8 cellular contexts compared by ENCODE assay signal in the genomic region with DNA sequence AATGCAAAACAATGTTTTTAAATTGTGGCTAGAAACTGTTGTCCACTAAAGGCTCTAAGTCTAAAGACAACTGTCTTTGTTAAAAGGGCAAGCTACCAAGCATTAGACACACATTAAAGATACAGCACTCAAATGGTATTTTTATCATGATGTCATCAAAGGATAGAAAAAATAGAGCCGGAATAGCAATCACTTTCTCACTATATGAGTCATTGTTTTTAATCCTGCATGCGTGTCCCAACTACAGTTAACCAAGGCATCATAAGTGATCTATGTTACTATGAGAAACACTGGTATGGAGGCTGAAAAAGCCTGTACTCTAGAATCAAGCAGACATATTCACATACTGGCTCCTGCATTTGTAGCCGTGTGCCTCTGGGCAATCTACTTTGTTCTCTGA. TPM values are rescaled to one million over a fixed set of nuclear protein-coding genes. Genes with fewer than 3 reads are reported as not detected.
A peak's percentile ranks its signal among the peaks of the same experiment; 100 is the strongest.
DNase-seq lines count a peak whose midpoint lies in the region; ATAC-seq and TF ChIP-seq lines count a peak whose summit lies in the region.
"Had no signal": no experiment of that assay in that cellular context is flagged by ENCODE, and none has a peak within 500 bp of the region (broad histone marks: within the 10 kb centered on the region; RNA-seq: fewer than 3 reads in every experiment).

No MANE protein-coding gene starts in this region.

- peaks cover 17% of the 10 kb centered on the region; the same call in 1 of the 2 replicates for H3K4me1 ChIP-seq in HEK293 (ENCODE audit: control insufficient read depth, insufficient read depth, low read length)

- POLR2A ChIA-PET in HEK293 (lab: Yijun Ruan, JAX), result no interaction called here

- TF ChIP-seq CTCF in HEK293 (tag by site-specific recombination; IDR thresholded peaks at IDR 0.05), result no peak

- ATAC-seq in HG03159 (IDR thresholded peaks at IDR 0.05; ENCODE audit: unreplicated experiment) (no peak), HG02852 (IDR thresholded peaks at IDR 0.05; ENCODE audit: unreplicated experiment) (no peak)

- DNase-seq in SK-MEL-5 (ENCODE audit: low read depth, low spot score) (peak; percentile 45), fibroblast of the conjunctiva (ENCODE audit: low read depth) (peak; percentile 81), smooth muscle cell of the brain vasculature (ENCODE audit: low read depth, low spot score) (peak; percentile 45)
- DNase-seq in activated naive CD4-positive, alpha-beta T cell treated with anti-CD3 and anti-CD28 coated beads, Interleukin-2, amount 50 U/mL, for 16 hours, result no peak

- no peaks in the 10 kb centered on the region for H3K9me3 ChIP-seq in HEK293 (ENCODE audit: control insufficient read depth, insufficient read depth, low read depth, low read length)

- CTCF ChIA-PET in HEK293 (lab: Yijun Ruan, JAX), result no interaction called here

- no peak overlapping the region for H3K4me3 ChIP-seq in HEK293 (ENCODE audit: low read depth, low read length)
- H3K4me3 ChIP-seq: lung had no signal

- H3K36me3 ChIP-seq in HEK293 (ENCODE audit: control insufficient read depth in 2 of 2, insufficient read depth in 1 of 2, low read length in 2 of 2), result no peaks in the 10 kb centered on the region

- in situ Hi-C loops in SK-MEL-5 (cut with HindIII; ENCODE audit: low pct_unique_long_range_greater_than_20kb, low sequenced_read_pairs), result no loop called here

- H3K27ac ChIP-seq in HEK293 (ENCODE audit: extremely low read depth, low read depth, low read length), result no peak overlapping the region

TF ChIP-seq in HEK293, 187 proteins besides CTCF, POLR2A, EP300 and RAD21 (continues in another document):
- no peak for TF ChIP-seq ZNF37A (tag by site-specific recombination; IDR thresholded peaks at IDR 0.05)
- TF ChIP-seq, protein P1, sequence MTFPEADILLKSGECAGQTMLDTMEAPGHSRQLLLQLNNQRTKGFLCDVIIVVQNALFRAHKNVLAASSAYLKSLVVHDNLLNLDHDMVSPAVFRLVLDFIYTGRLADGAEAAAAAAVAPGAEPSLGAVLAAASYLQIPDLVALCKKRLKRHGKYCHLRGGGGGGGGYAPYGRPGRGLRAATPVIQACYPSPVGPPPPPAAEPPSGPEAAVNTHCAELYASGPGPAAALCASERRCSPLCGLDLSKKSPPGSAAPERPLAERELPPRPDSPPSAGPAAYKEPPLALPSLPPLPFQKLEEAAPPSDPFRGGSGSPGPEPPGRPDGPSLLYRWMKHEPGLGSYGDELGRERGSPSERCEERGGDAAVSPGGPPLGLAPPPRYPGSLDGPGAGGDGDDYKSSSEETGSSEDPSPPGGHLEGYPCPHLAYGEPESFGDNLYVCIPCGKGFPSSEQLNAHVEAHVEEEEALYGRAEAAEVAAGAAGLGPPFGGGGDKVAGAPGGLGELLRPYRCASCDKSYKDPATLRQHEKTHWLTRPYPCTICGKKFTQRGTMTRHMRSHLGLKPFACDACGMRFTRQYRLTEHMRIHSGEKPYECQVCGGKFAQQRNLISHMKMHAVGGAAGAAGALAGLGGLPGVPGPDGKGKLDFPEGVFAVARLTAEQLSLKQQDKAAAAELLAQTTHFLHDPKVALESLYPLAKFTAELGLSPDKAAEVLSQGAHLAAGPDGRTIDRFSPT (tag by site-specific recombination; IDR thresholded peaks at IDR 0.05), result 0 out of 2 replicates have a peak, but pooled peaks have one; percentile 34
- no peak for TF ChIP-seq KLF1 (tag by site-specific recombination; IDR thresholded peaks at IDR 0.05)
- no peak for TF ChIP-seq ZNF76 (tag by site-specific recombination; IDR thresholded peaks at IDR 0.05; ENCODE audit: borderline replicate concordance, low read depth)
- no peak for TF ChIP-seq ZNF707 (tag by site-specific recombination; IDR thresholded peaks at IDR 0.05)
- no peak for TF ChIP-seq ZNF670 (tag by site-specific recombination; IDR thresholded peaks at IDR 0.05; ENCODE audit: low read depth)
- no peak for TF ChIP-seq ZNF596 (tag by site-specific recombination; IDR thresholded peaks at IDR 0.05)
- TF ChIP-seq SETDB1 (IDR thresholded peaks at IDR 0.05; ENCODE audit: insufficient read length, low read length), result no peak
- no peak for TF ChIP-seq ZNF48 (tag by site-specific recombination; IDR thresholded peaks at IDR 0.05)
- TF ChIP-seq, protein P2, sequence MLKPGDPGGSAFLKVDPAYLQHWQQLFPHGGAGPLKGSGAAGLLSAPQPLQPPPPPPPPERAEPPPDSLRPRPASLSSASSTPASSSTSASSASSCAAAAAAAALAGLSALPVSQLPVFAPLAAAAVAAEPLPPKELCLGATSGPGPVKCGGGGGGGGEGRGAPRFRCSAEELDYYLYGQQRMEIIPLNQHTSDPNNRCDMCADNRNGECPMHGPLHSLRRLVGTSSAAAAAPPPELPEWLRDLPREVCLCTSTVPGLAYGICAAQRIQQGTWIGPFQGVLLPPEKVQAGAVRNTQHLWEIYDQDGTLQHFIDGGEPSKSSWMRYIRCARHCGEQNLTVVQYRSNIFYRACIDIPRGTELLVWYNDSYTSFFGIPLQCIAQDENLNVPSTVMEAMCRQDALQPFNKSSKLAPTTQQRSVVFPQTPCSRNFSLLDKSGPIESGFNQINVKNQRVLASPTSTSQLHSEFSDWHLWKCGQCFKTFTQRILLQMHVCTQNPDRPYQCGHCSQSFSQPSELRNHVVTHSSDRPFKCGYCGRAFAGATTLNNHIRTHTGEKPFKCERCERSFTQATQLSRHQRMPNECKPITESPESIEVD (tag by site-specific recombination; IDR thresholded peaks at IDR 0.05), result peak; percentile 61; the same call in 1 of the 2 replicates
- TF ChIP-seq ZNF221 (tag by site-specific recombination; IDR thresholded peaks at IDR 0.05; ENCODE audit: borderline replicate concordance), result no peak
- TF ChIP-seq, protein P3, sequence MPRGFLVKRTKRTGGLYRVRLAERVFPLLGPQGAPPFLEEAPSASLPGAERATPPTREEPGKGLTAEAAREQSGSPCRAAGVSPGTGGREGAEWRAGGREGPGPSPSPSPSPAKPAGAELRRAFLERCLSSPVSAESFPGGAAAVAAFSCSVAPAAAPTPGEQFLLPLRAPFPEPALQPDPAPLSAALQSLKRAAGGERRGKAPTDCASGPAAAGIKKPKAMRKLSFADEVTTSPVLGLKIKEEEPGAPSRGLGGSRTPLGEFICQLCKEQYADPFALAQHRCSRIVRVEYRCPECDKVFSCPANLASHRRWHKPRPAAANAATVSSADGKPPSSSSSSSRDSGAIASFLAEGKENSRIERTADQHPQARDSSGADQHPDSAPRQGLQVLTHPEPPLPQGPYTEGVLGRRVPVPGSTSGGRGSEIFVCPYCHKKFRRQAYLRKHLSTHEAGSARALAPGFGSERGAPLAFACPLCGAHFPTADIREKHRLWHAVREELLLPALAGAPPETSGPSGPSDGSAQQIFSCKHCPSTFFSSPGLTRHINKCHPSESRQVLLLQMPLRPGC (tag by site-specific recombination; IDR thresholded peaks at IDR 0.05), result 0 out of 2 replicates have a peak, but pooled peaks have one; percentile 35
- TF ChIP-seq ZNF335 (tag by site-specific recombination; conservative IDR thresholded peaks at IDR 0.05), result no peak
- TF ChIP-seq, protein P4, sequence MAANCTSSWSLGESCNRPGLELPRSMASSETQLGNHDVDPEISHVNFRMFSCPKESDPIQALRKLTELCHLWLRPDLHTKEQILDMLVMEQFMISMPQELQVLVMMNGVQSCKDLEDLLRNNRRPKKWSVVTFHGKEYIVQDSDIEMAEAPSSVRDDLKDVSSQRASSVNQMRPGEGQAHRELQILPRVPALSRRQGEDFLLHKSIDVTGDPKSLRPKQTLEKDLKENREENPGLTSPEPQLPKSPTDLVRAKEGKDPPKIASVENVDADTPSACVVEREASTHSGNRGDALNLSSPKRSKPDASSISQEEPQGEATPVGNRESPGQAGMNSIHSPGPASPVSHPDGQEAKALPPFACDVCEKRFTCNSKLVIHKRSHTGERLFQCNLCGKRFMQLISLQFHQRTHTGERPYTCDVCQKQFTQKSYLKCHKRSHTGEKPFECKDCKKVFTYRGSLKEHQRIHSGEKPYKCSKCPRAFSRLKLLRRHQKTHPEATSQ (tag by site-specific recombination; IDR thresholded peaks at IDR 0.05), result no peak
- TF ChIP-seq, protein P5, sequence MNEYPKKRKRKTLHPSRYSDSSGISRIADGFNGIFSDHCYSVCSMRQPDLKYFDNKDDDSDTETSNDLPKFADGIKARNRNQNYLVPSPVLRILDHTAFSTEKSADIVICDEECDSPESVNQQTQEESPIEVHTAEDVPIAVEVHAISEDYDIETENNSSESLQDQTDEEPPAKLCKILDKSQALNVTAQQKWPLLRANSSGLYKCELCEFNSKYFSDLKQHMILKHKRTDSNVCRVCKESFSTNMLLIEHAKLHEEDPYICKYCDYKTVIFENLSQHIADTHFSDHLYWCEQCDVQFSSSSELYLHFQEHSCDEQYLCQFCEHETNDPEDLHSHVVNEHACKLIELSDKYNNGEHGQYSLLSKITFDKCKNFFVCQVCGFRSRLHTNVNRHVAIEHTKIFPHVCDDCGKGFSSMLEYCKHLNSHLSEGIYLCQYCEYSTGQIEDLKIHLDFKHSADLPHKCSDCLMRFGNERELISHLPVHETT (tag by site-specific recombination; IDR thresholded peaks at IDR 0.05), result peak; percentile 47; the same call in 1 of the 2 replicates
- no peak for TF ChIP-seq ZNF274 (IDR thresholded peaks at IDR 0.05; ENCODE audit: low read length)
- TF ChIP-seq ZNF274 (tag by site-specific recombination; IDR thresholded peaks at IDR 0.05; ENCODE audit: borderline replicate concordance), result no peak
- no peak for TF ChIP-seq KLF10 (tag by site-specific recombination; IDR thresholded peaks at IDR 0.05)
- TF ChIP-seq ZNF19 (tag by site-specific recombination; IDR thresholded peaks at IDR 0.05; ENCODE audit: low read depth), result no peak
- no peak for TF ChIP-seq SP2 (tag by site-specific recombination; IDR thresholded peaks at IDR 0.05)
- no peak for TF ChIP-seq HOXD13 (CRISPR knock-in tag; IDR thresholded peaks at IDR 0.05; ENCODE audit: borderline replicate concordance)
- TF ChIP-seq ZNF239 (tag by site-specific recombination; IDR thresholded peaks at IDR 0.05), result no peak
- TF ChIP-seq BCL11A (tag by site-specific recombination; IDR thresholded peaks at IDR 0.05; ENCODE audit: low read depth), result no peak
- TF ChIP-seq ZNF837 (tag by site-specific recombination; IDR thresholded peaks at IDR 0.05), result no peak
- no peak for TF ChIP-seq ZNF391 (tag by site-specific recombination; IDR thresholded peaks at IDR 0.05; ENCODE audit: borderline replicate concordance, low read depth)
- no peak for TF ChIP-seq ZNF677 (tag by site-specific recombination; IDR thresholded peaks at IDR 0.05)

RNA-seq across cellular contexts. Expression of a gene that starts 1.9 kb away (rescaled TPM):
- total RNA-seq in SK-MEL-5 (2014; rRNA removed; shearing (Covaris generic)), result 29.1 and 30.1 TPM in 2 replicates
- 28.8 and 36.8 TPM in 2 replicates for polyA plus RNA-seq in SK-MEL-5 (2015; cell fraction: cytosol; rRNA removed)
- 20.8 and 24.4 TPM in 2 replicates for polyA plus RNA-seq in SK-MEL-5 (2015; cell fraction: nucleus; rRNA removed)
